ENCODE assay signal across 19 cellular contexts in the genomic region with DNA sequence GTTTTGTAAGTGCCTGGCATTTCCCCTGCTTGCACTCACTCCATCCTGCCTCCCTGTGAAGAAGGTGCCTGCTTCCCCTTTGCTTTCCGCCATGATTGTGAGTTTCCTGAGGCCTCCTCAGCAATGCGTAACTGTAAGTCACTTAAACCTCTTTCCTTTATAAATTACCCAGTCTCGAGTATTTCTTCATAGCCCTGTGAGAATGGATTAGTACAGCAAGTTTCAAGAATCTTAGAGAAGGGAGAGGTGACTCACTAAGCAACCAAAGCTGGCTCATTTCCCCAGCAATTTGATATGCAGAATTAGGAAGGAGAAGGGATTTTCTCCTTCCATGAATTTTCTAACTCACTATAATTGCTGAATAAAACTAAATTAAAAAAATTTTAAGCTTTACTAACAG.
DNase-seq lines count a peak whose midpoint lies in the region; TF ChIP-seq lines count a peak whose summit lies in the region.
"Had no signal": no experiment of that assay in that cellular context is flagged by ENCODE, and none has a peak within 500 bp of the region (broad histone marks: within the 10 kb centered on the region; RNA-seq: fewer than 3 reads in every experiment).

No MANE protein-coding gene starts in this region.

- no peak overlapping the region for H3K4me3 ChIP-seq in MG63
- H3K4me3 ChIP-seq in astrocyte of the cerebellum (ENCODE audit: low read depth, low read length) = no peak overlapping the region
- H3K4me3 ChIP-seq in fibroblast of mammary gland (ENCODE audit: control insufficient read depth, low read depth, low read length) = no peak overlapping the region
- no peak overlapping the region for H3K4me3 ChIP-seq in tibial artery
- no peak overlapping the region for H3K4me3 ChIP-seq in prostate gland
- H3K4me3 ChIP-seq: body of pancreas, hepatocyte, spleen had no signal

- TF ChIP-seq CTCF in astrocyte of the cerebellum (IDR thresholded peaks at IDR 0.05; ENCODE audit: low read depth, low read length, missing control alignments) = no peak
- no peak for TF ChIP-seq CTCF in fibroblast of mammary gland (conservative IDR thresholded peaks at IDR 0.05; ENCODE audit: control insufficient read depth, insufficient read depth, low read depth, low read length)
- no peak for TF ChIP-seq CTCF in tibial artery (IDR thresholded peaks at IDR 0.05)
- TF ChIP-seq CTCF in prostate gland (IDR thresholded peaks at IDR 0.05) = no peak

- no peaks in the 10 kb centered on the region for H3K4me1 ChIP-seq in tibial artery
- H3K4me1 ChIP-seq in prostate gland (replicated peaks) = no peaks in the 10 kb centered on the region
- H3K4me1 ChIP-seq: body of pancreas, spleen had no signal

- no peak for TF ChIP-seq POLR2A in prostate gland (IDR thresholded peaks at IDR 0.05)

- intact Hi-C loops in tibial artery (cut with DNase I; ENCODE audit: low total_unique reads) (no loop called here), prostate gland (cut with DNase I) (no loop called here)

- H3K9me3 ChIP-seq in MG63 (no peaks in the 10 kb centered on the region), tibial artery (no peaks in the 10 kb centered on the region), prostate gland (no peaks in the 10 kb centered on the region)
- H3K9me3 ChIP-seq: body of pancreas had no signal

- H3K27me3 ChIP-seq in MG63 = no peaks in the 10 kb centered on the region
- H3K27me3 ChIP-seq in tibial artery = no peaks in the 10 kb centered on the region
- H3K27me3 ChIP-seq in prostate gland (replicated peaks; ENCODE audit: insufficient read depth) = no peaks in the 10 kb centered on the region
- H3K27me3 ChIP-seq: body of pancreas, hepatocyte, spleen had no signal

- H3K36me3 ChIP-seq in MG63 (no peaks in the 10 kb centered on the region), tibial artery (no peaks in the 10 kb centered on the region), prostate gland (no peaks in the 10 kb centered on the region)
- H3K36me3 ChIP-seq: spleen had no signal

- H3K27ac ChIP-seq in tibial artery (no peak overlapping the region), prostate gland (no peak overlapping the region)
- H3K27ac ChIP-seq: body of pancreas, hepatocyte, spleen had no signal

- peak; percentile 17 for DNase-seq in MG63
- DNase-seq in astrocyte of the cerebellum (ENCODE audit: low read depth) = peak; percentile 55
- peak; percentile 86 for DNase-seq in fibroblast of mammary gland (ENCODE audit: low read depth)
- DNase-seq in smooth muscle cell of the brain vasculature (ENCODE audit: low read depth, low spot score) = peak; percentile 4
- DNase-seq in tibial artery = no peak
- no peak for DNase-seq in prostate gland (ENCODE audit: low spot score)
- DNase-seq in NCI-H2107 treated with DMSO at 0.1 percent for 48 hours (lab: John Stamatoyannopoulos, UW; ENCODE audit: unreplicated experiment) = no peak
- DNase-seq: activated effector memory CD4-positive, alpha-beta T cell treated with anti-CD3 and anti-CD28 coated beads, Interleukin-2, amount 50 U/mL, for 16 hours; body of pancreas; C1 segment of cervical spinal cord; DND-41; effector memory CD8-positive, alpha-beta T cell; KBM-7; midbrain; NCI-H1417 treated with DMSO at 0.1 percent for 48 hours; NCI-H226; occipital lobe; spleen had no signal

- 76% methylated on average over 3 of the region's 3 CpGs for WGBS in prostate gland

- in situ Hi-C loops in astrocyte of the cerebellum (cut with HindIII; ENCODE audit: low sequenced_read_pairs) = no loop called here

Comparison
In these comparisons a context has a peak if more than half of its experiments do, and no peak if none do; other contexts are left out.
1. DNase-seq: peak in MG63 (single experiment), astrocyte of the cerebellum (single experiment), fibroblast of mammary gland (single experiment) and smooth muscle cell of the brain vasculature (single experiment); none in tibial artery (0 of 2), prostate gland (single experiment) and NCI-H2107 treated with DMSO at 0.1 percent for 48 hours (single experiment).